ENCODE assay signal across 9 cellular contexts in the genomic region with DNA sequence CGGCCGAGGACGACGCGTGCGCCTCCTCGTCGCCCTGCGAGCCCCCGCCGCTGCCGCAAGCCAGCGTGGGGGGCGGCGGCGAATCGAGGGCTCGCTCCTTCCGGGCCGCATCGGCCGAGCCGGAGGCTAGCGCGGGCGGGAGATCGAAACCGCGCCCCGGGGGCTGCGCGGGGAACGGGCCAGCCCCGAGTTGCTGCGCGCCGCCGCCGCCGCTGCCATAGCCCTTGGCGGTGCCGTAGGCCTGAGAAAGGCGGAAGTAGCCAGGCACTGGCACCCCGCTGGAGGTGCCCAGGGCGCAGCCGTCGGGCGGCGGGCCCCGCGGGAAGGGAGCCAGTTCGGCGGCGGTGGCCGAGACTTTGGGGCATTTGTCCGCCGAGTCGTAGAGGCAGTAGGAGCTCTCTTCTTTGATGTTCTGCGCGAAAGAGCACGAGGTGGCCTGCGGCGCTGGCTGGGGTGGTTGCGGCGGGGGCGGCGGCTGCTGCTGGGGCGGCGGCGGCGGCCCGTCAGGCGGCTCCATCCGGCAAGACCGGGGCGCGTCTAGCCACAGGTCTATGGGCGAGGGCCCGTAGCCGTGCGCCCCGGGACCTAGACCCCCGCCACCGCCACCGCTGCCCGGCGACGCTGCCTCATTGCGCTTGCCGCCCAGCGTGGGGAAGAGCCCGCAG. TPM values are rescaled to one million over a fixed set of nuclear protein-coding genes. Genes with fewer than 3 reads are reported as not detected.
DNase-seq lines count a peak whose midpoint lies in the region; ATAC-seq, FAIRE-seq and TF ChIP-seq lines count a peak whose summit lies in the region.
"Had no signal": no experiment of that assay in that cellular context is flagged by ENCODE, and none has a peak within 500 bp of the region (broad histone marks: within the 10 kb centered on the region; RNA-seq: fewer than 3 reads in every experiment).

No MANE protein-coding gene starts in this region.

- H3K9ac ChIP-seq in mammary epithelial cell (ENCODE audit: insufficient read depth, low read length) = no peak overlapping the region
- peak overlapping the region; percentile 89 for H3K9ac ChIP-seq in muscle layer of colon (ENCODE audit: low read length)

- DNase-seq in Daoy (ENCODE audit: low read depth) = peak; percentile 82
- DNase-seq in LHCN-M2 (ENCODE audit: low read depth) = peak; percentile 59
- no peak for DNase-seq in mammary epithelial cell
- DNase-seq in GM12891 (ENCODE audit: insufficient read length, low spot score) = no peak
- DNase-seq in globus pallidus (ENCODE audit: low spot score) = no peak

- peak overlapping the region; percentile 87 for H3K4me2 ChIP-seq in mammary epithelial cell (ENCODE audit: insufficient read depth, low read depth, low read length)

- BruUV-seq in mammary epithelial cell (replicated peaks; lab: Mats Ljungman, UMichigan) = no TSS peak

- dilution Hi-C loops in mammary epithelial cell (cut with HindIII; ENCODE audit: low sequenced_read_pairs) = no loop called here

- H3K4me3 ChIP-seq in mammary epithelial cell (replicated peaks in 1 of 3; ENCODE audit: insufficient read depth in 1 of 3, low read depth in 2 of 3, low read length in 3 of 3) (peak overlapping the region; percentile 22 to 47 (median 46)), muscle layer of colon (ENCODE audit: low read depth in 1 of 2, low read length in 2 of 2) (peak overlapping the region; percentile 67 to 74)

- no peak for TF ChIP-seq CTCF in mammary epithelial cell (conservative IDR thresholded peaks at IDR 0.05 in 1 of 2, IDR thresholded peaks at IDR 0.05 in 1 of 2; ENCODE audit: extremely low read depth in 1 of 2, insufficient read depth in 1 of 2, low read depth in 1 of 2, low read length in 2 of 2)

- ATAC-seq in HG03196 (IDR thresholded peaks at IDR 0.05; ENCODE audit: unreplicated experiment) (no peak), GM18861 (IDR thresholded peaks at IDR 0.05; ENCODE audit: unreplicated experiment) (no peak)
- ATAC-seq: Panc1 had no signal

- H3K79me2 ChIP-seq in mammary epithelial cell (ENCODE audit: insufficient read depth, low read length) = no peaks in the 10 kb centered on the region

- H2AFZ ChIP-seq in mammary epithelial cell (ENCODE audit: low read depth, low read length) = peak overlapping the region; percentile 90

- CTCF ChIA-PET in mammary epithelial cell (lab: Charles Lee; ENCODE audit: low non-redundant PET) = no interaction called here

- H3K27me3 ChIP-seq in mammary epithelial cell (ENCODE audit: insufficient read depth, low read length) (peaks cover 10% of the 10 kb centered on the region), muscle layer of colon (ENCODE audit: control insufficient read depth in 1 of 2, insufficient read depth in 2 of 2, low read length in 2 of 2) (peaks cover 0 to 5% of the 10 kb centered on the region in 2 donors)

- 6% methylated on average over 52 of the region's 92 CpGs for WGBS in mammary epithelial cell (ENCODE audit: low coverage, missing lambda C conversion rate)

- no peaks in the 10 kb centered on the region for H3K36me3 ChIP-seq in mammary epithelial cell (ENCODE audit: insufficient read depth, low read length)
- peaks cover 7% of the 10 kb centered on the region for H3K36me3 ChIP-seq in muscle layer of colon (ENCODE audit: insufficient read depth, low read length)

- H3K9me3 ChIP-seq in mammary epithelial cell (replicated peaks; ENCODE audit: insufficient read depth, low read length) = no peaks in the 10 kb centered on the region
- H3K9me3 ChIP-seq in muscle layer of colon (ENCODE audit: low read length) = no peaks in the 10 kb centered on the region

- no peak overlapping the region for H3K27ac ChIP-seq in mammary epithelial cell (ENCODE audit: insufficient read depth, low read depth, low read length)
- H3K27ac ChIP-seq in muscle layer of colon (ENCODE audit: low read depth, low read length) = peak overlapping the region; percentile 93

- FAIRE-seq in GM12891 (lab: Jason Lieb, UNC) = no peak

- in situ Hi-C loops in mammary epithelial cell (cut with MboI; ENCODE audit: low sequenced_read_pairs in 2 of 2) = loop anchor here in 1 of 2 donors (25.0 kb wide), 2 partner anchors 1086 to 1286 kb away; no protein-coding TSS in a partner anchor

- no peaks in the 10 kb centered on the region for H4K20me1 ChIP-seq in mammary epithelial cell (ENCODE audit: insufficient read depth, low read length)

- H3K4me1 ChIP-seq in mammary epithelial cell (ENCODE audit: insufficient read depth, low read length) = peaks cover 26% of the 10 kb centered on the region
- H3K4me1 ChIP-seq in muscle layer of colon (ENCODE audit: insufficient read depth, low read length) = peaks cover 12% of the 10 kb centered on the region

- TF ChIP-seq POLR2A in GM12891 (IDR thresholded peaks at IDR 0.05; ENCODE audit: low read depth, low read length) = no peak

- intact Hi-C loops in mammary epithelial cell (cut with micrococcal nuclease) = no loop called here

TF ChIP-seq in GM12891, 5 proteins besides CTCF, POLR2A, EP300 and RAD21:
- TF ChIP-seq TAF1 (IDR thresholded peaks at IDR 0.05; ENCODE audit: low read depth, low read length) = no peak
- no peak for TF ChIP-seq POU2F2 (IDR thresholded peaks at IDR 0.05; ENCODE audit: low read depth, low read length)
- no peak for TF ChIP-seq PAX5 (IDR thresholded peaks at IDR 0.05; ENCODE audit: insufficient read depth, low read length, severe bottlenecking)
- TF ChIP-seq SPI1 (IDR thresholded peaks at IDR 0.05; ENCODE audit: low read depth, low read length) = no peak
- TF ChIP-seq POLR2AphosphoS5 (IDR thresholded peaks at IDR 0.05; ENCODE audit: low read depth, low read length) = no peak

RNA-seq across cellular contexts. Expression of a gene that starts 0.6 kb away (rescaled TPM):
- 12.3 and 31.2 TPM in 2 replicates for total RNA-seq in Daoy (2014; rRNA removed; shearing (Covaris generic))
- total RNA-seq in LHCN-M2 (2014; rRNA removed) (12.8 and 13.2 TPM in 2 replicates), mammary epithelial cell (1 to 10 TPM; 4.2 to 4.3 TPM)
- 6.9 TPM for polyA plus RNA-seq in LHCN-M2 (2012)
- polyA plus RNA-seq in mammary epithelial cell = 0.18 TPM
- not detected for polyA minus RNA-seq in mammary epithelial cell
- not detected for polyA plus RNA-seq in GM12891 (2012; ENCODE audit: low read depth, missing spikeins)

RNA-seq across cellular contexts. Expression of a gene that starts 8.2 kb away (rescaled TPM):
- 1.8 TPM in 1 of 2 replicates, not detected in the other for total RNA-seq in Daoy (2014; rRNA removed; shearing (Covaris generic))
- total RNA-seq in LHCN-M2 (2014; rRNA removed) = 8.7 TPM in 2 replicates
- polyA plus RNA-seq in LHCN-M2 (2012) = 2.0 TPM
- 10 to 100 TPM in 1 of 2 donors, 1 to 10 TPM in 1; 7.8 to 25.1 TPM for total RNA-seq in mammary epithelial cell
- 0.03 TPM for polyA plus RNA-seq in mammary epithelial cell
- not detected for polyA minus RNA-seq in mammary epithelial cell
- not detected for polyA plus RNA-seq in GM12891 (2012; ENCODE audit: low read depth, missing spikeins)

RNA-seq across cellular contexts. Expression of a gene that starts 11.5 kb away (rescaled TPM):
- 7.7 and 8.2 TPM in 2 replicates for total RNA-seq in Daoy (2014; rRNA removed; shearing (Covaris generic))
- total RNA-seq in LHCN-M2 (2014; rRNA removed) (3.9 and 4.0 TPM in 2 replicates), mammary epithelial cell (under 1 TPM; 0.17 to 0.96 TPM)
- 0.94 TPM for polyA plus RNA-seq in LHCN-M2 (2012)
- polyA plus RNA-seq in mammary epithelial cell = 0.12 TPM
- not detected for polyA minus RNA-seq in mammary epithelial cell
- polyA plus RNA-seq in GM12891 (2012; ENCODE audit: low read depth, missing spikeins) = not detected

RNA-seq across cellular contexts. Expression of a gene that starts 17.1 kb away (rescaled TPM):
- total RNA-seq in Daoy (2014; rRNA removed; shearing (Covaris generic)) = 21.7 and 24.4 TPM in 2 replicates
- total RNA-seq in LHCN-M2 (2014; rRNA removed) = 4.5 and 8.3 TPM in 2 replicates
- 7.0 TPM for polyA plus RNA-seq in LHCN-M2 (2012)
- total RNA-seq in mammary epithelial cell = 1 to 10 TPM; 2.3 to 8.0 TPM
- polyA plus RNA-seq in mammary epithelial cell = 3.9 TPM
- 3.7 TPM for polyA minus RNA-seq in mammary epithelial cell
- not detected for polyA plus RNA-seq in GM12891 (2012; ENCODE audit: low read depth, missing spikeins)

RNA-seq across cellular contexts. Expression of a gene that starts 21.2 kb away (rescaled TPM):
- total RNA-seq in Daoy (2014; rRNA removed; shearing (Covaris generic)) = 12.4 and 16.8 TPM in 2 replicates
- total RNA-seq in LHCN-M2 (2014; rRNA removed) = 4.6 and 4.7 TPM in 2 replicates
- 1.8 TPM for polyA plus RNA-seq in LHCN-M2 (2012)
- total RNA-seq in mammary epithelial cell = 1 to 10 TPM; 2.0 to 9.9 TPM
- 1.4 TPM for polyA plus RNA-seq in mammary epithelial cell
- 0.83 TPM for polyA minus RNA-seq in mammary epithelial cell
- polyA plus RNA-seq in GM12891 (2012; ENCODE audit: low read depth, missing spikeins) = not detected

Comparison
In these comparisons a context has a peak if more than half of its experiments do, and no peak if none do; other contexts are left out.
1. DNase-seq: peak in Daoy (single experiment) and LHCN-M2 (single experiment); none in mammary epithelial cell (single experiment), GM12891 (single experiment) and globus pallidus (single experiment).